14 cellular contexts compared by ENCODE assay signal in the genomic region with DNA sequence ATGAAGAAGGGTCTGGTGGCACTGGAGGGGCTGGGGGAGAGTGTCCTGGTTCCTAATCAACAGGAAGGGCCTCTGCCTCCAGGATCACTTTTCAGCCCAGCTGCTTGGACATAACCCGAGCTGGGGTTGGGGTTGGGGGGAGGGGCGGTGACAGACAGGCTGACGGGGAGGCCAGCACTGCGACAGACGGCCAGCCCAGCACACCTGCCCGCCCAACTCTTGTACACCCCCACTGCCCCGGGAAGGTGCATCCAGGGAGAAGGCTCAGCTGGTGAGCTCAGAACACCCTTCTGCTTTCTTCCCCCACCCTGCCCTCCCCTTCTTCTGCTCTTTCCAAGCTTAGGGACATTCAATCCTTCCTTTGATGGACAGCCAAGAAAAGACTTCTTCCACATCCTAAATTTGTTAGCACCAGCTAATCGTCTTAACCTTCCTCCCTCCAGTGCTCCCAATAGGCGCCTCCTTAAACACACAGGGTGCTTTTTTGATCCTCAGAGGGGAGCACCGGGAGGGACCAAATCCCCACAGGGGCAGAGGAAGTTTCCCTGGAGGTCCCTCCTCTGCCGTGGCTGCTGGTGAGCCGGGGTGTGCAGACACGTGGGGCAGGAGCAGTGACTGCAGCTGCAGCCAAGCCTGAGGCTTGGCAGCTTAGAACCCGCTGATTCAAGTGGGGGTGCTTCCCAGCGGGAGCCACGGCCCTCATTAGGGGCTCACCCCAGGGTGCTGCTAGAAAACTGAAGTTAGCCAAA. TPM values are rescaled to one million over a fixed set of nuclear protein-coding genes. Genes with fewer than 3 reads are reported as not detected.
DNase-seq lines count a peak whose midpoint lies in the region; ATAC-seq and TF ChIP-seq lines count a peak whose summit lies in the region.
"Had no signal": no experiment of that assay in that cellular context is flagged by ENCODE, and none has a peak within 500 bp of the region (broad histone marks: within the 10 kb centered on the region; RNA-seq: fewer than 3 reads in every experiment).

No MANE protein-coding gene starts in this region.

- no peak overlapping the region for H3K4me2 ChIP-seq in parathyroid adenoma (ENCODE audit: low read length)

- TF ChIP-seq EP300 in esophagus muscularis mucosa (IDR thresholded peaks at IDR 0.05): no peak

- TF ChIP-seq CTCF in parathyroid adenoma (IDR thresholded peaks at IDR 0.05) (no peak), esophagus muscularis mucosa (IDR thresholded peaks at IDR 0.05) (no peak)

- H3K79me2 ChIP-seq in parathyroid adenoma: no peaks in the 10 kb centered on the region

- H3K27ac ChIP-seq in parathyroid adenoma (peak overlapping the region; percentile 47), esophagus muscularis mucosa (replicated peaks in 1 of 4) (peak overlapping the region in 1 of 4 donors; percentile 31)
- H3K27ac ChIP-seq: epithelial cell of prostate, testis had no signal

- DNase-seq in GM03348 (ENCODE audit: low spot score) (peak; percentile 60), NCI-H526 (lab: John Stamatoyannopoulos, UW) (peak; percentile 15 to 77), fibroblast of gingiva (ENCODE audit: low read depth) (peak; percentile 18), HPDE6-E6E7 (ENCODE audit: extremely low spot score) (no peak), ACHN (no peak), esophagus muscularis mucosa (ENCODE audit: extremely low spot score) (no peak)
- DNase-seq: activated CD4-positive, alpha-beta T cell treated with anti-CD3 and anti-CD28 coated beads for 48 hours; NCI-H1048; NK-92 treated with Interleukin-12 subunit alpha and Interleukin-12 subunit beta, amount 100 ng/mL, for 24 hours; SW 1271 had no signal

- H3K4me3 ChIP-seq in parathyroid adenoma (ENCODE audit: low read depth, low read length) (no peak overlapping the region), esophagus muscularis mucosa (no peak overlapping the region)
- H3K4me3 ChIP-seq: testis had no signal

- H2AFZ ChIP-seq in parathyroid adenoma: peak overlapping the region; percentile 69

- no peak overlapping the region for H3K9ac ChIP-seq in parathyroid adenoma

- in situ Hi-C loops in ACHN (cut with HindIII; ENCODE audit: low pct_ligation_motif_present, low pct_unique_long_range_greater_than_20kb, low sequenced_read_pairs): no loop called here

- 62% methylated on average over 13 of the region's 16 CpGs for WGBS in esophagus muscularis mucosa

- H3K9me3 ChIP-seq in parathyroid adenoma (ENCODE audit: control insufficient read depth, low read length): no peaks in the 10 kb centered on the region
- H3K9me3 ChIP-seq in esophagus muscularis mucosa: no peaks in the 10 kb centered on the region
- H3K9me3 ChIP-seq: testis had no signal

- H3K4me1 ChIP-seq in parathyroid adenoma (peaks cover 17% of the 10 kb centered on the region), esophagus muscularis mucosa (peaks cover 10 to 41% (median 32%) of the 10 kb centered on the region in 4 donors)
- H3K4me1 ChIP-seq: testis had no signal

- no peak for TF ChIP-seq POLR2A in esophagus muscularis mucosa (IDR thresholded peaks at IDR 0.05; ENCODE audit: low read depth)

- no peaks in the 10 kb centered on the region for H3K36me3 ChIP-seq in parathyroid adenoma (ENCODE audit: control insufficient read depth, insufficient read depth, low read length)
- H3K36me3 ChIP-seq in esophagus muscularis mucosa: no peaks in the 10 kb centered on the region

- ATAC-seq in GM21825 (IDR thresholded peaks at IDR 0.05; ENCODE audit: unreplicated experiment): no peak

- no peaks in the 10 kb centered on the region for H3K27me3 ChIP-seq in parathyroid adenoma (ENCODE audit: control insufficient read depth, insufficient read depth, low read length)
- no peaks in the 10 kb centered on the region for H3K27me3 ChIP-seq in esophagus muscularis mucosa
- H3K27me3 ChIP-seq: testis had no signal

- intact Hi-C loops in esophagus muscularis mucosa (cut with DNase I): no loop called here

RNA-seq across cellular contexts. Expression of gene COL13A1, which starts 44.7 kb away (rescaled TPM):
- total RNA-seq in esophagus muscularis mucosa: 1 to 10 TPM; 1.2 to 4.2 (median 2.6) TPM

Comparison
In these comparisons a context has a peak if more than half of its experiments do, and no peak if none do; other contexts are left out.
1. DNase-seq: peak in GM03348 (single experiment), NCI-H526 (2 of 2) and fibroblast of gingiva (single experiment); none in HPDE6-E6E7 (single experiment), ACHN (single experiment) and esophagus muscularis mucosa (single experiment).